11 cellular contexts compared by ENCODE assay signal in genomic region chr2:134623796-134624195, GRCh38.
DNase-seq lines count a peak whose midpoint lies in the region; ATAC-seq and TF ChIP-seq lines count a peak whose summit lies in the region.
"Had no signal": no experiment of that assay in that cellular context is flagged by ENCODE, and none has a peak within 500 bp of the region (broad histone marks: within the 10 kb centered on the region; RNA-seq: fewer than 3 reads in every experiment).

No MANE protein-coding gene starts in this region.

- H3K79me2 ChIP-seq in GM23338 (replicated peaks; ENCODE audit: insufficient read depth): no peaks in the 10 kb centered on the region

- peaks cover 4 to 5% of the 10 kb centered on the region in 2 donors for H3K9me3 Mint-ChIP-seq in activated T-cell treated with anti-CD3 and anti-CD28 coated beads, Interleukin-2, amount 50 U/mL, for 72 hours
- peaks cover 10% of the 10 kb centered on the region for H3K9me3 Mint-ChIP-seq in GM23338

- no peak overlapping the region for H3K27ac ChIP-seq in GM23338 (ENCODE audit: low read depth)

- H3K4me3 Mint-ChIP-seq in activated T-cell treated with anti-CD3 and anti-CD28 coated beads, Interleukin-2, amount 50 U/mL, for 72 hours: no peak overlapping the region
- H3K4me3 Mint-ChIP-seq in GM23338: no peak overlapping the region

- H3K4me1 Mint-ChIP-seq in activated T-cell treated with anti-CD3 and anti-CD28 coated beads, Interleukin-2, amount 50 U/mL, for 72 hours (ENCODE audit: low read depth): peaks cover 10% of the 10 kb centered on the region
- no peaks in the 10 kb centered on the region for H3K4me1 Mint-ChIP-seq in GM23338

- intact Hi-C loops in head of caudate nucleus (cut with DNase I): no loop called here

- in situ Hi-C loops in ACHN (cut with HindIII; ENCODE audit: low pct_ligation_motif_present, low pct_unique_long_range_greater_than_20kb, low sequenced_read_pairs): no loop called here

- no peaks in the 10 kb centered on the region for H3K4me1 ChIP-seq in GM23338 (ENCODE audit: insufficient read depth)

- H3K27me3 ChIP-seq in GM23338 (ENCODE audit: insufficient read depth): no peaks in the 10 kb centered on the region

- peaks cover 3 to 5% of the 10 kb centered on the region in 2 donors for H3K36me3 Mint-ChIP-seq in activated T-cell treated with anti-CD3 and anti-CD28 coated beads, Interleukin-2, amount 50 U/mL, for 72 hours (ENCODE audit: insufficient read depth in 2 of 2)
- H3K36me3 Mint-ChIP-seq in GM23338 (ENCODE audit: low read depth): peaks cover 5% of the 10 kb centered on the region; the same call in 2 of the 3 replicates

- no peaks in the 10 kb centered on the region for H3F3A ChIP-seq in GM23338 (replicated peaks; ENCODE audit: low read depth)

- no peak overlapping the region for H3K4me3 ChIP-seq in GM23338

- no peaks in the 10 kb centered on the region for H4K20me1 ChIP-seq in GM23338 (replicated peaks; ENCODE audit: insufficient read depth)

- no peak overlapping the region for H3K4me2 ChIP-seq in GM23338

- H3K36me3 ChIP-seq in GM23338 (ENCODE audit: insufficient read depth): no peaks in the 10 kb centered on the region

- DNase-seq in activated T-cell treated with anti-CD3 and anti-CD28 coated beads, Interleukin-2, amount 50 U/mL, for 72 hours: peak; percentile 42 to 57
- no peak for DNase-seq in ACHN
- DNase-seq in GM23338 (ENCODE audit: low spot score): no peak
- no peak for DNase-seq in GM19238 (ENCODE audit: insufficient read length, low spot score)
- DNase-seq in head of caudate nucleus: no peak
- DNase-seq: activated gamma-delta T cell treated with Interleukin-2 at 50 U/mL for 16 hours, mesendoderm, Right ventricle myocardium superior had no signal

- no peak overlapping the region for H3K27ac Mint-ChIP-seq in activated T-cell treated with anti-CD3 and anti-CD28 coated beads, Interleukin-2, amount 50 U/mL, for 72 hours
- no peak overlapping the region for H3K27ac Mint-ChIP-seq in GM23338

- ATAC-seq in GM18861 (IDR thresholded peaks at IDR 0.05; ENCODE audit: unreplicated experiment) (peak; percentile 92), GM21447 (IDR thresholded peaks at IDR 0.05; ENCODE audit: unreplicated experiment) (peak; percentile 92), HG03342 (IDR thresholded peaks at IDR 0.05; ENCODE audit: unreplicated experiment) (peak; percentile 95), GM23338 (no peak)
- peak; percentile 92 to 94 for ATAC-seq in activated T-cell treated with anti-CD3 and anti-CD28 coated beads, Interleukin-2, amount 50 U/mL, for 72 hours (replicated peaks in 1 of 2)

- no peak for TF ChIP-seq CTCF in GM23338 (conservative IDR thresholded peaks at IDR 0.05; ENCODE audit: low read depth in 2 of 2)

- H3K27me3 Mint-ChIP-seq in activated T-cell treated with anti-CD3 and anti-CD28 coated beads, Interleukin-2, amount 50 U/mL, for 72 hours (ENCODE audit: low read depth): peaks cover 7% of the 10 kb centered on the region
- H3K27me3 Mint-ChIP-seq in GM23338 (ENCODE audit: insufficient read depth, low read depth, poor library complexity): peaks cover 2% of the 10 kb centered on the region

- no peaks in the 10 kb centered on the region for H3K9me2 ChIP-seq in GM23338 (ENCODE audit: insufficient read depth)

- no peak overlapping the region for H2AFZ ChIP-seq in GM23338

TF ChIP-seq in GM23338, 12 proteins besides CTCF, POLR2A, EP300 and RAD21 (continues in another document):
- no peak for TF ChIP-seq NANOG (IDR thresholded peaks at IDR 0.05; ENCODE audit: borderline replicate concordance)
- no peak for TF ChIP-seq ETS1 (IDR thresholded peaks at IDR 0.05)
- TF ChIP-seq POLR2AphosphoS5 (IDR thresholded peaks at IDR 0.05; ENCODE audit: low read depth): no peak
- TF ChIP-seq REST (IDR thresholded peaks at IDR 0.05; ENCODE audit: unreplicated experiment): no peak
- no peak for TF ChIP-seq STAT1 (IDR thresholded peaks at IDR 0.05; ENCODE audit: unreplicated experiment)
- no peak for TF ChIP-seq JUNB (IDR thresholded peaks at IDR 0.05; ENCODE audit: unreplicated experiment)
- TF ChIP-seq ZNF114 (CRISPR knock-in tag; IDR thresholded peaks at IDR 0.05): no peak
- no peak for TF ChIP-seq EZH2 (IDR thresholded peaks at IDR 0.05; ENCODE audit: low read depth, unreplicated experiment)
- TF ChIP-seq EZH2phosphoT487 (IDR thresholded peaks at IDR 0.05; ENCODE audit: unreplicated experiment): no peak
- TF ChIP-seq ZNF331 (CRISPR knock-in tag; IDR thresholded peaks at IDR 0.05; ENCODE audit: low read depth): no peak

Comparison
In these comparisons a context has a peak if more than half of its experiments do, and no peak if none do; other contexts are left out.
1. DNase-seq: peak in activated T-cell treated with anti-CD3 and anti-CD28 coated beads, Interleukin-2, amount 50 U/mL, for 72 hours (2 of 2); none in ACHN (single experiment), GM23338 (single experiment), GM19238 (single experiment) and head of caudate nucleus (0 of 42).